Comparison of ENCODE assay signal across 9 cellular contexts in genomic region chr4:120005527-120005926, GRCh38.
"Had no signal": no experiment of that assay in that cellular context is flagged by ENCODE, and none has a peak within 500 bp of the region (broad histone marks: within the 10 kb centered on the region; RNA-seq: fewer than 3 reads in every experiment).

No MANE protein-coding gene starts in this region.

- H3K4me3 ChIP-seq: HAP-1, K562 had no signal

- H3K27ac Mint-ChIP-seq: HFFc6 had no signal

- H3K9me3 ChIP-seq: HAP-1 had no signal

- FAIRE-seq: H54, HTR-8/SVneo, K562 had no signal

- H3K9me3 Mint-ChIP-seq: HFFc6 had no signal

- H3K4me3 Mint-ChIP-seq: HFFc6 had no signal

- DNase-seq: GOT3, HFFc6, IMR-90, KG1 had no signal

- ATAC-seq: HCT116, K562 had no signal

- H3K36me3 ChIP-seq: HAP-1 had no signal
